ENCODE assay signal across 8 cellular contexts in the genomic region with DNA sequence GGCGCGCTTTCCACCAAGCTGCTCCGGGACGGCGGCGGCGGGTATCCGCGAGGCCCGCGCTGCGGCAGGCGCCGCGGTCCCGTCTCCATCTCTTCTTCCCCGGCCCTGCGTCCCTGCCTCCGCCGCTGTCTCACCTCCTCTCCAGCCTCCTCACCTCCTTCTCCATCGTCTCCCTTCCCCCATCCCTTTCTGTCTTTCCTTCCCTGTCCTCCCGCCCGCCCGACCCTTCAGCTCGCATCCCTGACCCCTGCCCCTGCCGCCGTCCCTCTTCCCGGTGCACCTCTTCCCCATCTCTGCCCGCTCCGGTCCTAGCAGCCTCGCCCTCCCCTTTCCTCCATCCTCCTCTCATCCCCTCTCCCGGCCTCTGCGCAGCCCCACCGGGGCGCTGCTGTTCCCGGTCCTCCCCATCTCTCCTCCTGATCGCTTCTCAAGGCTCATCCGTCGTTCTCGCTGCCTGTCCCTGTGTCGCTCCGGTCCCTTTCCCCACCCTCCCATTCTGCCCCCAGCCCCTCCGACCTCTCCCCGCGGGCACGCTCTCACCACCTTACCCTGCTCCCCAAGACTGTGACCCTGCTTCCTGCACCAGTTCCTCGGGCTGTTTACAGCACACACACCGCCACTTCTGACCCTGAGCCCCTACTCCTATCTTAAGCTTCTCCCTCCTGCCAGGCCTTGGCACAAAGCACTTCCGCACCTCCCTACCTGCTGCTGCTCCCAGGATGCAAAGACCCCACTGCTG. TPM values are rescaled to one million over a fixed set of nuclear protein-coding genes. Genes with fewer than 3 reads are reported as not detected.
DNase-seq lines count a peak whose midpoint lies in the region; ATAC-seq and TF ChIP-seq lines count a peak whose summit lies in the region.

No MANE protein-coding gene starts in this region.

- no peaks in the 10 kb centered on the region for H3K9me3 ChIP-seq in mucosa of stomach (ENCODE audit: control insufficient read depth, low read length)

- H3K4me1 ChIP-seq in mucosa of stomach (ENCODE audit: control insufficient read depth, insufficient read depth, low read length): no peaks in the 10 kb centered on the region

- ATAC-seq in GM21723 (IDR thresholded peaks at IDR 0.05; ENCODE audit: unreplicated experiment) (peak; percentile 5), omental fat pad (ENCODE audit: low FRiP score) (no peak), HG02981 (IDR thresholded peaks at IDR 0.05; ENCODE audit: unreplicated experiment) (no peak), GM19455 (IDR thresholded peaks at IDR 0.05; ENCODE audit: unreplicated experiment) (no peak)

- peak overlapping the region; percentile 48 for H3K27ac ChIP-seq in cingulate gyrus (ENCODE audit: low read depth, low read length)

- no peak for TF ChIP-seq CTCF in omental fat pad (IDR thresholded peaks at IDR 0.05)

- H3K36me3 ChIP-seq in mucosa of stomach (ENCODE audit: control insufficient read depth, insufficient read depth, low read length): no peaks in the 10 kb centered on the region

- H3K4me3 ChIP-seq in mucosa of stomach (ENCODE audit: low read length): peak overlapping the region; percentile 77

- peaks cover 13% of the 10 kb centered on the region for H3K27me3 ChIP-seq in mucosa of stomach (ENCODE audit: control insufficient read depth, insufficient read depth, low read length)

- DNase-seq in COLO668 (lab: John Stamatoyannopoulos, UW; ENCODE audit: unreplicated experiment) (peak; percentile 65), RKO (ENCODE audit: low spot score) (peak; percentile 41), omental fat pad (ENCODE audit: low spot score) (no peak)

- H3K9ac ChIP-seq in mucosa of stomach (ENCODE audit: low read length): no peak overlapping the region

RNA-seq across cellular contexts. Expression of a gene that starts 0.8 kb away (rescaled TPM):
- 10 to 100 TPM; 13.7 to 29.3 (median 18.6) TPM for total RNA-seq in omental fat pad

RNA-seq across cellular contexts. Expression of a gene that starts 52.7 kb away (rescaled TPM):
- total RNA-seq in omental fat pad: 10 to 100 TPM in 3 of 4 donors, 1 to 10 TPM in 1; 9.9 to 42.2 (median 17.0) TPM
